In genomic region chr10:128500642-128501041, GRCh38 we compare ENCODE assay signal across 2 cellular contexts.
TF ChIP-seq lines count a peak whose summit lies in the region.

No MANE protein-coding gene starts in this region.

TF ChIP-seq in GM23338, 12 proteins besides CTCF, POLR2A, EP300 and RAD21 (continued from another document):
- TF ChIP-seq ZNF331 (CRISPR knock-in tag; IDR thresholded peaks at IDR 0.05; ENCODE audit: low read depth): no peak
- no peak for TF ChIP-seq JUNB (IDR thresholded peaks at IDR 0.05; ENCODE audit: unreplicated experiment)
- no peak for TF ChIP-seq ZNF114 (CRISPR knock-in tag; IDR thresholded peaks at IDR 0.05)
- no peak for TF ChIP-seq STAT1 (IDR thresholded peaks at IDR 0.05; ENCODE audit: unreplicated experiment)
- no peak for TF ChIP-seq POLR2AphosphoS5 (IDR thresholded peaks at IDR 0.05; ENCODE audit: low read depth)
- TF ChIP-seq ETS1 (IDR thresholded peaks at IDR 0.05): no peak

TF ChIP-seq in H1, 55 proteins besides CTCF, POLR2A, EP300 and RAD21:
- no peak for TF ChIP-seq RNF2 (IDR thresholded peaks at IDR 0.05; ENCODE audit: borderline replicate concordance, low read depth, low read length, missing control alignments, poor library complexity, severe bottlenecking)
- TF ChIP-seq JUN (IDR thresholded peaks at IDR 0.05; ENCODE audit: low read depth, low read length): no peak
- TF ChIP-seq PHF8 (conservative IDR thresholded peaks at IDR 0.05; ENCODE audit: low read depth, low read length): no peak
- no peak for TF ChIP-seq E2F6 (IDR thresholded peaks at IDR 0.05)
- TF ChIP-seq CHD1 (IDR thresholded peaks at IDR 0.05; ENCODE audit: low read depth, low read length): no peak
- no peak for TF ChIP-seq POLR2AphosphoS5 (IDR thresholded peaks at IDR 0.05; ENCODE audit: low read depth, low read length)
- TF ChIP-seq TAF1 (IDR thresholded peaks at IDR 0.05; ENCODE audit: low read depth, low read length): no peak
- no peak for TF ChIP-seq TBP (IDR thresholded peaks at IDR 0.05; ENCODE audit: low read depth, low read length)
- no peak for TF ChIP-seq CTBP2 (IDR thresholded peaks at IDR 0.05; ENCODE audit: borderline replicate concordance, insufficient read depth, insufficient read length, low read length)
- no peak for TF ChIP-seq BRCA1 (IDR thresholded peaks at IDR 0.05; ENCODE audit: low read depth, low read length)
- no peak for TF ChIP-seq USF2 (IDR thresholded peaks at IDR 0.05; ENCODE audit: low read length)
- TF ChIP-seq NRF1 (IDR thresholded peaks at IDR 0.05; ENCODE audit: low read depth, low read length): no peak
- no peak for TF ChIP-seq CHD7 (IDR thresholded peaks at IDR 0.05; ENCODE audit: insufficient replicate concordance, low read length)
- no peak for TF ChIP-seq GABPA (IDR thresholded peaks at IDR 0.05; ENCODE audit: borderline replicate concordance, insufficient read depth, low read length)
- no peak for TF ChIP-seq JUND (IDR thresholded peaks at IDR 0.05; ENCODE audit: low read length)
- TF ChIP-seq HDAC6 (IDR thresholded peaks at IDR 0.05; ENCODE audit: low read depth, low read length): no peak
- no peak for TF ChIP-seq BACH1 (IDR thresholded peaks at IDR 0.05; ENCODE audit: low read length)
